ENCODE assay signal across 8 cellular contexts in genomic region chr22:39135092-39135896, GRCh38. TPM values are rescaled to one million over a fixed set of nuclear protein-coding genes. Genes with fewer than 3 reads are reported as not detected.
DNase-seq lines count a peak whose midpoint lies in the region; ATAC-seq, FAIRE-seq and TF ChIP-seq lines count a peak whose summit lies in the region.

No MANE protein-coding gene starts in this region.

- H3K27ac ChIP-seq in SJSA1, result no peak overlapping the region

- DNase-seq in ACHN (peak; percentile 48), GM19238 (ENCODE audit: insufficient read length, low spot score) (peak; percentile 47), SJSA1 (ENCODE audit: low read depth in 1 of 2, low spot score in 2 of 2) (peak; percentile 36 to 69), bronchial epithelial cell (ENCODE audit: low read depth) (no peak), lung microvascular endothelial cell (ENCODE audit: low read depth in 2 of 2) (peak; percentile 34 to 69)

- ATAC-seq in GM21367 (IDR thresholded peaks at IDR 0.05; ENCODE audit: unreplicated experiment), result no peak
- ATAC-seq in GM19467 (IDR thresholded peaks at IDR 0.05; ENCODE audit: unreplicated experiment), result no peak
- ATAC-seq in HG02884 (IDR thresholded peaks at IDR 0.05; ENCODE audit: unreplicated experiment), result no peak

- H3K9me3 ChIP-seq in SJSA1 (replicated peaks), result no peaks in the 10 kb centered on the region

- no peak for FAIRE-seq in bronchial epithelial cell (lab: Jason Lieb, UNC)

- H3K27me3 ChIP-seq in SJSA1 (replicated peaks) (no peaks in the 10 kb centered on the region), bronchial epithelial cell (ENCODE audit: control insufficient read depth, insufficient read depth, low read length) (peaks cover 3% of the 10 kb centered on the region)

- no peaks in the 10 kb centered on the region for H3K4me1 ChIP-seq in SJSA1 (replicated peaks)

- H3K4me3 ChIP-seq in SJSA1, result no peak overlapping the region
- no peak overlapping the region for H3K4me3 ChIP-seq in bronchial epithelial cell (ENCODE audit: low read depth, low read length)

- in situ Hi-C loops in ACHN (cut with HindIII; ENCODE audit: low pct_ligation_motif_present, low pct_unique_long_range_greater_than_20kb, low sequenced_read_pairs), result no loop called here

- no peaks in the 10 kb centered on the region for H3K36me3 ChIP-seq in SJSA1
- H3K36me3 ChIP-seq in bronchial epithelial cell (ENCODE audit: control insufficient read depth, insufficient read depth, low read length), result no peaks in the 10 kb centered on the region

- peak; percentile 55 for TF ChIP-seq CTCF in bronchial epithelial cell (IDR thresholded peaks at IDR 0.05; ENCODE audit: insufficient read depth, low read length, severe bottlenecking)

RNA-seq across cellular contexts. Expression of gene CBX7, which starts 17.2 kb away (rescaled TPM):
- 5.5 and 6.3 TPM in 2 replicates for total RNA-seq in SJSA1 (2014; rRNA removed; shearing (Covaris generic))
- 1.8 and 2.1 TPM in 2 replicates for total RNA-seq in bronchial epithelial cell
- 2.4 and 5.8 TPM in 2 replicates for total RNA-seq in lung microvascular endothelial cell

RNA-seq across cellular contexts. Expression of gene APOBEC3H, which starts 38.2 kb away (rescaled TPM):
- 1.4 TPM in 1 of 2 replicates, not detected in the other for total RNA-seq in SJSA1 (2014; rRNA removed; shearing (Covaris generic))
- total RNA-seq in bronchial epithelial cell, result 0.13 and 0.26 TPM in 2 replicates
- 0.22 TPM in 1 of 2 replicates, not detected in the other for total RNA-seq in lung microvascular endothelial cell

RNA-seq across cellular contexts. Expression of gene APOBEC3G, which starts 58.2 kb away (rescaled TPM):
- total RNA-seq in SJSA1 (2014; rRNA removed; shearing (Covaris generic)), result 7.0 and 13.9 TPM in 2 replicates
- total RNA-seq in bronchial epithelial cell, result 1.2 and 3.4 TPM in 2 replicates
- total RNA-seq in lung microvascular endothelial cell, result 2.0 and 4.0 TPM in 2 replicates
